In the genomic region with DNA sequence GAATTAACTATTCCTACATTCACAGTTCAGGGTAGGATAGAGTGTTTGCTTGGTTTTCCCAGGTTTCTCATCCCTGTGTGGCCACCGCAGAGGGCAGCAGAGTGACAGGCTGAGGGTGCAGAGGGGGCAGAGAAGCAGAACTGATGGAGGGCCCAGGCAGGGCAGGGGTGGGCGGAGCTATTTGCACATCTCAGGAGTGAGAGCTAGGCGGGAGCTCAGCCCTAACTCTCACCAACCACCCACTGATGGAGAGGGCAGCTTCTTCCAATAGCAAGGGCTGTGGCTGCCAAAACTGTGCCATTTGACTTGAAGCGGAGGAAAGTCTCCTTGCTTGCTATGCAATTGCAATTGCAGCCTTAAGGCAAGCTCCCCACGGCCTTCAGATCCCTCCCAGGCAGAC, we compare ENCODE assay signal across 8 cellular contexts. TPM values are rescaled to one million over a fixed set of nuclear protein-coding genes. Genes with fewer than 3 reads are reported as not detected.
DNase-seq lines count a peak whose midpoint lies in the region; ATAC-seq, FAIRE-seq and TF ChIP-seq lines count a peak whose summit lies in the region.

No MANE protein-coding gene starts in this region.

- no peak overlapping the region for H3K27ac ChIP-seq in upper lobe of right lung
- H3K27ac ChIP-seq in mammary epithelial cell (ENCODE audit: insufficient read depth, low read depth, low read length) = no peak overlapping the region
- no peak overlapping the region for H3K27ac ChIP-seq in small intestine (ENCODE audit: low read depth in 1 of 2, low read length in 1 of 2)

- no peak overlapping the region for H3K4me3 ChIP-seq in BE2C (ENCODE audit: low read depth, low read length)
- H3K4me3 ChIP-seq in upper lobe of right lung = no peak overlapping the region
- H3K4me3 ChIP-seq in mammary epithelial cell (replicated peaks in 1 of 3; ENCODE audit: insufficient read depth in 1 of 3, low read depth in 2 of 3, low read length in 3 of 3) = no peak overlapping the region
- no peak overlapping the region for H3K4me3 ChIP-seq in small intestine (ENCODE audit: low read depth in 1 of 2, low read length in 2 of 2)

- dilution Hi-C loops in mammary epithelial cell (cut with HindIII; ENCODE audit: low sequenced_read_pairs) = no loop called here

- no peaks in the 10 kb centered on the region for H3K79me2 ChIP-seq in mammary epithelial cell (ENCODE audit: insufficient read depth, low read length)

- H3K4me1 ChIP-seq in BE2C (no peaks in the 10 kb centered on the region), upper lobe of right lung (no peaks in the 10 kb centered on the region), mammary epithelial cell (ENCODE audit: insufficient read depth, low read length) (no peaks in the 10 kb centered on the region), small intestine (ENCODE audit: control insufficient read depth in 2 of 2, insufficient read depth in 1 of 2, low read depth in 1 of 2, low read length in 1 of 2) (no peaks in the 10 kb centered on the region)

- no peaks in the 10 kb centered on the region for H4K20me1 ChIP-seq in mammary epithelial cell (ENCODE audit: insufficient read depth, low read length)

- DNase-seq in BE2C (peak; percentile 73), NCI-H146 treated with DMSO at 0.1 percent for 48 hours (lab: John Stamatoyannopoulos, UW; ENCODE audit: unreplicated experiment) (peak; percentile 69), glomerular visceral epithelial cell (ENCODE audit: extremely low spot score) (peak; percentile 28), upper lobe of right lung (peak; percentile 79), mammary epithelial cell (no peak), small intestine (no peak)

- no peak overlapping the region for H2AFZ ChIP-seq in mammary epithelial cell (ENCODE audit: low read depth, low read length)

- no peak for FAIRE-seq in small intestine (lab: Jason Lieb, UNC)

- H3K9ac ChIP-seq in mammary epithelial cell (ENCODE audit: insufficient read depth, low read length) = no peak overlapping the region

- no TSS peak for BruUV-seq in mammary epithelial cell (replicated peaks; lab: Mats Ljungman, UMichigan)

- H3K27me3 ChIP-seq in BE2C (no peaks in the 10 kb centered on the region), upper lobe of right lung (no peaks in the 10 kb centered on the region), mammary epithelial cell (ENCODE audit: insufficient read depth, low read length) (no peaks in the 10 kb centered on the region), small intestine (ENCODE audit: control insufficient read depth in 2 of 2, insufficient read depth in 2 of 2, low read length in 2 of 2) (no peaks in the 10 kb centered on the region)

- intact Hi-C loops in upper lobe of right lung (cut with DNase I) (no loop called here), mammary epithelial cell (cut with micrococcal nuclease) (no loop called here)

- H3K4me2 ChIP-seq in mammary epithelial cell (ENCODE audit: insufficient read depth, low read depth, low read length) = no peak overlapping the region

- in situ Hi-C loops in mammary epithelial cell (cut with MboI; ENCODE audit: low sequenced_read_pairs in 2 of 2) = no loop called here

- 87% methylated on average over 3 of the region's 5 CpGs for WGBS in mammary epithelial cell (ENCODE audit: low coverage, missing lambda C conversion rate)
- WGBS in small intestine, 3 donors = 73 to 86% (median 81%) methylated on average over 5 of the region's 5 CpGs

- H3K36me3 ChIP-seq in BE2C (no peaks in the 10 kb centered on the region), upper lobe of right lung (no peaks in the 10 kb centered on the region), mammary epithelial cell (ENCODE audit: insufficient read depth, low read length) (no peaks in the 10 kb centered on the region), small intestine (ENCODE audit: control insufficient read depth in 2 of 2, insufficient read depth in 2 of 2, low read length in 2 of 2) (no peaks in the 10 kb centered on the region)

- peak; percentile 58 for ATAC-seq in GM19452 (IDR thresholded peaks at IDR 0.05; ENCODE audit: unreplicated experiment)
- peak; percentile 93 for ATAC-seq in upper lobe of right lung
- ATAC-seq in HG02840 (IDR thresholded peaks at IDR 0.05; ENCODE audit: low FRiP score, unreplicated experiment) = no peak

- CTCF ChIA-PET in mammary epithelial cell (lab: Charles Lee; ENCODE audit: low non-redundant PET) = no interaction called here

- peak; percentile 60 for TF ChIP-seq CTCF in BE2C (IDR thresholded peaks at IDR 0.05; ENCODE audit: low read depth, low read length)
- TF ChIP-seq CTCF in upper lobe of right lung (IDR thresholded peaks at IDR 0.05) = no peak
- no peak for TF ChIP-seq CTCF in mammary epithelial cell (conservative IDR thresholded peaks at IDR 0.05 in 1 of 2, IDR thresholded peaks at IDR 0.05 in 1 of 2; ENCODE audit: extremely low read depth in 1 of 2, insufficient read depth in 1 of 2, low read depth in 1 of 2, low read length in 2 of 2)

- H3K9me3 ChIP-seq in BE2C (no peaks in the 10 kb centered on the region), upper lobe of right lung (no peaks in the 10 kb centered on the region), mammary epithelial cell (replicated peaks; ENCODE audit: insufficient read depth, low read length) (no peaks in the 10 kb centered on the region), small intestine (ENCODE audit: control insufficient read depth, low read depth) (no peaks in the 10 kb centered on the region)

RNA-seq across cellular contexts. Expression of a gene that starts 12.0 kb away (rescaled TPM):
- polyA plus RNA-seq in BE2C (2012; ENCODE audit: insufficient read depth, insufficient read length, low read depth) = 68.1 TPM
- total RNA-seq in upper lobe of right lung = 55.3 TPM
- total RNA-seq in mammary epithelial cell = 10 to 100 TPM; 64.3 to 68.8 TPM
- 61.4 TPM for polyA plus RNA-seq in mammary epithelial cell
- polyA minus RNA-seq in mammary epithelial cell = 18.0 TPM
- 10 to 100 TPM; 27.8 to 38.3 (median 28.0) TPM for polyA plus RNA-seq in small intestine

Comparison
In these comparisons a context has a peak if more than half of its experiments do, and no peak if none do; other contexts are left out.
1. DNase-seq: peak in BE2C (single experiment), NCI-H146 treated with DMSO at 0.1 percent for 48 hours (single experiment), glomerular visceral epithelial cell (single experiment) and upper lobe of right lung (single experiment); none in mammary epithelial cell (single experiment) and small intestine (single experiment).